Comparison of ENCODE assay signal across 14 cellular contexts in genomic region chr11:132686827-132687370, GRCh38.
"Had no signal": no experiment of that assay in that cellular context is flagged by ENCODE, and none has a peak within 500 bp of the region (broad histone marks: within the 10 kb centered on the region; RNA-seq: fewer than 3 reads in every experiment).

No MANE protein-coding gene starts in this region.

- ATAC-seq: activated naive CD4-positive, alpha-beta T cell treated with anti-CD3 and anti-CD28 coated beads, Interleukin-2, amount 50 U/mL, for 72 hours; lower lobe of right lung; natural killer cell treated with Interleukin-12 subunit alpha and Interleukin-12 subunit beta and Interleukin-15 and Interleukin-18, amount 100 ng/mL, for 72 hours; stimulated activated naive CD8-positive, alpha-beta T cell treated with anti-CD3 and anti-CD28 coated beads, Interleukin-15, Interleukin-2, amounts not matched to agents 100 U/mL and 50 U/mL, for 24 hours had no signal

- H3K27me3 ChIP-seq: esophagus muscularis mucosa, tibial artery had no signal

- H3K4me3 Mint-ChIP-seq: central memory CD8-positive, alpha-beta T cell; natural killer cell treated with Interleukin-12 subunit alpha and Interleukin-12 subunit beta and Interleukin-15 and Interleukin-18, amount 100 ng/mL, for 72 hours had no signal

- H3K36me3 ChIP-seq: esophagus muscularis mucosa, lower lobe of right lung, tibial artery had no signal

- H3K4me3 ChIP-seq: esophagus muscularis mucosa, lower lobe of right lung, tibial artery had no signal

- H3K27ac ChIP-seq: esophagus muscularis mucosa, lower lobe of right lung, tibial artery, VCaP had no signal

- H3K4me1 Mint-ChIP-seq: central memory CD8-positive, alpha-beta T cell had no signal

- H3K27ac Mint-ChIP-seq: activated naive CD4-positive, alpha-beta T cell treated with anti-CD3 and anti-CD28 coated beads, Interleukin-2, amount 50 U/mL, for 72 hours; natural killer cell treated with Interleukin-12 subunit alpha and Interleukin-12 subunit beta and Interleukin-15 and Interleukin-18, amount 100 ng/mL, for 72 hours had no signal

- H3K4me1 ChIP-seq: esophagus muscularis mucosa, lower lobe of right lung, tibial artery had no signal

- H3K36me3 Mint-ChIP-seq: activated naive CD4-positive, alpha-beta T cell treated with anti-CD3 and anti-CD28 coated beads, Interleukin-2, amount 50 U/mL, for 72 hours; natural killer cell treated with Interleukin-12 subunit alpha and Interleukin-12 subunit beta and Interleukin-15 and Interleukin-18, amount 100 ng/mL, for 72 hours had no signal

- H3K27me3 Mint-ChIP-seq: central memory CD8-positive, alpha-beta T cell; natural killer cell treated with Interleukin-12 subunit alpha and Interleukin-12 subunit beta and Interleukin-15 and Interleukin-18, amount 100 ng/mL, for 72 hours had no signal

- H3K9me3 ChIP-seq: esophagus muscularis mucosa, lower lobe of right lung had no signal

- DNase-seq: activated CD4-positive, alpha-beta T cell treated with anti-CD3 and anti-CD28 coated beads, Interleukin-2, amount 50 U/mL, for 4 hours; activated gamma-delta T cell; cortex of kidney; effector CD8-positive, alpha-beta T cell; lower lobe of right lung; posterior cingulate gyrus; stimulated activated naive CD8-positive, alpha-beta T cell treated with anti-CD3 and anti-CD28 coated beads, Interleukin-15, Interleukin-2, amounts not matched to agents 100 U/mL and 50 U/mL, for 24 hours; substantia nigra; tibial artery had no signal
